Comparison of ENCODE assay signal across 23 cellular contexts in the genomic region with DNA sequence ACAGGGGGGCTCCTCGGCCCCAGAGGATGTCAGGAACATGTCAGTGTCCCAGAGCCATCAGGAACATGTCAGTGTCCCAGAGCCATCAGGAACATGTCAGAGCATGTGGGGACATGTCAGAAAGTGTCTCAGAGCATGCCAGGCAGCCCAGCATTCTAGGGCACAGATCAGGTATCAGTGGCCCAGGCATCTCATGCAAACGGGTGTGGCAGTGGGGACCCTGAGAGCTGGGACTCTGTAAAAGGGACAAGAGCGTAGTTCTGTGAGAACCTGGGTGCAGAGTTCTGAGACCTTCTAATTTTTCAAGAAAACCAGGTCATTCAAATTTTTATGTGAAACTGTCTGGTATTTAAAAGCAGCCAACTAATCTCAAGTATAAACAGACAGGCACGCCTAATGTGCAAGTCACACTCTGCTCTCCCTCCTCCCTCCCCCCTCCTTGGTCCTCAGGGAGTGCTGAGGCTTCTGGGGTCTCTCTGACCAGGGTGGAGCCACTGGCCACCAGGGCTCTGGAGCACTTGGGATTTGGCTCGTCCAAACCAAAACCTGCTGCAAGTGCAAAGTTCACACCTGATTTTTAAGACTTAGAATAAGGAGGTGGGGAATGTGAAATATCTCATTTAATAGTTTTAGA.
DNase-seq lines count a peak whose midpoint lies in the region; ATAC-seq, FAIRE-seq and TF ChIP-seq lines count a peak whose summit lies in the region.
"Had no signal": no experiment of that assay in that cellular context is flagged by ENCODE, and none has a peak within 500 bp of the region (broad histone marks: within the 10 kb centered on the region; RNA-seq: fewer than 3 reads in every experiment).

No MANE protein-coding gene starts in this region.

- TF ChIP-seq RAD21 in K562 (CRISPR knock-in tag; conservative IDR thresholded peaks at IDR 0.05 in 1 of 2, IDR thresholded peaks at IDR 0.05 in 1 of 2), result no peak

- no peak overlapping the region for H2AK5ac ChIP-seq in neuronal stem cell (ENCODE audit: low read depth, low read length)

- peak; percentile 4 for FAIRE-seq in GM19239 (lab: Jason Lieb, UNC)
- FAIRE-seq in K562 (lab: Jason Lieb, UNC), result no peak

- H2AFZ ChIP-seq in K562 (ENCODE audit: low read depth, low read length) (no peak overlapping the region), neuronal stem cell (ENCODE audit: low read length) (no peak overlapping the region)

- no peaks in the 10 kb centered on the region for H3K79me2 ChIP-seq in K562 (ENCODE audit: control insufficient read depth, insufficient read depth, low read length)

- BruUV-seq in K562 (replicated peaks; lab: Mats Ljungman, UMichigan), result no TSS peak

- peak overlapping the region; percentile 18 to 73 (median 44); a peak in 19 of 22 replicates for H3K4me2 ChIP-seq in BLaER1 treated with 17β-estradiol and CSF1 and Interleukin-3, amounts not matched to agents 10 nM and 100 nM
- peak overlapping the region; percentile 37 for H3K4me2 ChIP-seq in K562 (ENCODE audit: insufficient read depth, low read length)
- no peak overlapping the region for H3K4me2 ChIP-seq in neuronal stem cell (ENCODE audit: insufficient read depth, low read length, poor library complexity, severe bottlenecking)

- in situ Hi-C loops in K562 (cut with MboI), result no loop called here

- H3K36me3 ChIP-seq in BLaER1 treated with 17β-estradiol and CSF1 and Interleukin-3, amounts not matched to agents 10 nM and 100 nM, result peaks cover 12 to 99% (median 94%) of the 10 kb centered on the region in 11 experiments; a peak in 21 of 22 replicates
- no peaks in the 10 kb centered on the region for H3K36me3 ChIP-seq in K562 (ENCODE audit: control insufficient read depth, insufficient read depth, low read length)
- H3K36me3 ChIP-seq in neuronal stem cell (replicated peaks in 1 of 2; ENCODE audit: control insufficient read depth in 2 of 2, insufficient read depth in 2 of 2, low read length in 2 of 2), result no peaks in the 10 kb centered on the region
- H3K36me3 ChIP-seq: MG63, sigmoid colon had no signal

- H3K4ac ChIP-seq in neuronal stem cell (ENCODE audit: low read length), result no peak overlapping the region

- 35% methylated on average over 5 of the region's 5 CpGs for WGBS in K562 (ENCODE audit: insufficient coverage, low coverage, missing lambda C conversion rate)
- WGBS in neuronal stem cell (ENCODE audit: extremely low coverage in 2 of 2, insufficient read length in 2 of 2, insufficient replicate concordance in 1 of 2), 2 donors, result no CpG with 5 or more reads among the region's 5 CpGs

- H3K9ac ChIP-seq in BLaER1 treated with 17β-estradiol and CSF1 and Interleukin-3, amounts not matched to agents 10 nM and 100 nM, result peak overlapping the region in 1 of 11 experiments; percentile 28; a peak in 2 of 22 replicates
- H3K9ac ChIP-seq in K562 (ENCODE audit: insufficient read depth in 1 of 2, low read depth in 2 of 2, low read length in 2 of 2) (peak overlapping the region in 1 of 2 experiments; percentile 10; a peak in 1 of 4 replicates), neuronal stem cell (ENCODE audit: low read depth, low read length, poor library complexity) (no peak overlapping the region)

- intact Hi-C loops in K562 (cut with micrococcal nuclease), result loop anchor here (2.0 to 5.0 kb wide), 2 partner anchors 20 to 131 kb away; no protein-coding TSS in a partner anchor

- CTCF ChIA-PET in K562 (lab: Yijun Ruan, JAX; ENCODE audit: low intra/inter-chr PET ratio), result no interaction called here

- peaks cover 16 to 52% (median 31%) of the 10 kb centered on the region in 11 experiments for H3K9me3 ChIP-seq in BLaER1 treated with 17β-estradiol and CSF1 and Interleukin-3, amounts not matched to agents 10 nM and 100 nM (replicated peaks in 1 of 11)
- no peaks in the 10 kb centered on the region for H3K9me3 ChIP-seq in K562 (replicated peaks; ENCODE audit: control insufficient read depth, insufficient read depth, low read depth, low read length)
- peaks cover 0 to 3% of the 10 kb centered on the region in 2 donors for H3K9me3 ChIP-seq in neuronal stem cell (replicated peaks in 1 of 2; ENCODE audit: control insufficient read depth in 2 of 2, insufficient read depth in 1 of 2, low read depth in 1 of 2, low read length in 2 of 2)
- H3K9me3 ChIP-seq: Caco-2, sigmoid colon had no signal

- no peaks in the 10 kb centered on the region for H3K9me1 ChIP-seq in K562 (ENCODE audit: control insufficient read depth, insufficient read depth, low read length)

- no peaks in the 10 kb centered on the region for H3K79me1 ChIP-seq in neuronal stem cell (ENCODE audit: low read depth, low read length)

- TF ChIP-seq EP300 in K562 (IDR thresholded peaks at IDR 0.05; ENCODE audit: low read length), result no peak

- H3K27ac ChIP-seq in BLaER1 treated with 17β-estradiol and CSF1 and Interleukin-3, amounts not matched to agents 10 nM and 100 nM, result peak overlapping the region in 10 of 11 experiments; percentile 2 to 77 (median 66); a peak in 19 of 22 replicates
- H3K27ac ChIP-seq in K562 (ENCODE audit: extremely low read depth, low read depth, low read length) (no peak overlapping the region), neuronal stem cell (replicated peaks; ENCODE audit: low read length) (no peak overlapping the region)
- H3K27ac ChIP-seq: epithelial cell of prostate, sigmoid colon, VCaP had no signal

- no peak overlapping the region for H2BK120ac ChIP-seq in neuronal stem cell (ENCODE audit: low read depth, low read length)

- peak overlapping the region; percentile 67 for H3K23ac ChIP-seq in neuronal stem cell (ENCODE audit: low read depth, low read length, poor library complexity)

- no peak overlapping the region for H4K91ac ChIP-seq in neuronal stem cell (ENCODE audit: low read depth, low read length, poor library complexity)

- peaks cover 56 to 77% (median 59%) of the 10 kb centered on the region in 10 experiments for H3K4me1 ChIP-seq in BLaER1 treated with 17β-estradiol and CSF1 and Interleukin-3, amounts not matched to agents 10 nM and 100 nM
- H3K4me1 ChIP-seq in K562 (replicated peaks in 1 of 2; ENCODE audit: control insufficient read depth in 2 of 2, insufficient read depth in 2 of 2, low read length in 2 of 2) (peaks cover 12 to 32% of the 10 kb centered on the region in 2 experiments), neuronal stem cell (ENCODE audit: control insufficient read depth in 2 of 2, insufficient read depth in 1 of 2, low read depth in 1 of 2, low read length in 2 of 2) (peaks cover 0 to 2% of the 10 kb centered on the region in 2 donors)
- H3K4me1 ChIP-seq: Caco-2, sigmoid colon had no signal

- H2BK15ac ChIP-seq in neuronal stem cell (ENCODE audit: low read length), result peak overlapping the region; percentile 44

- no peaks in the 10 kb centered on the region for H3K27me3 ChIP-seq in BLaER1 treated with 17β-estradiol and CSF1 and Interleukin-3, amounts not matched to agents 10 nM and 100 nM
- H3K27me3 ChIP-seq in K562 (ENCODE audit: control insufficient read depth in 2 of 2, insufficient read depth in 2 of 2, low read length in 2 of 2), result no peaks in the 10 kb centered on the region
- no peaks in the 10 kb centered on the region for H3K27me3 ChIP-seq in neuronal stem cell (ENCODE audit: control insufficient read depth in 3 of 3, insufficient read depth in 3 of 3, low read depth in 1 of 3, low read length in 3 of 3)
- H3K27me3 ChIP-seq: MG63 had no signal

- no peak overlapping the region for H3K4me3 ChIP-seq in BLaER1 treated with 17β-estradiol and CSF1 and Interleukin-3, amounts not matched to agents 10 nM and 100 nM
- no peak overlapping the region for H3K4me3 ChIP-seq in K562
- no peak overlapping the region for H3K4me3 ChIP-seq in neuronal stem cell (ENCODE audit: low read length in 2 of 2)
- H3K4me3 ChIP-seq: MG63, sigmoid colon had no signal

- peaks cover 0 to 26% (median 0%) of the 10 kb centered on the region in 11 experiments; a peak in 5 of 22 replicates for H4K20me1 ChIP-seq in BLaER1 treated with 17β-estradiol and CSF1 and Interleukin-3, amounts not matched to agents 10 nM and 100 nM
- H4K20me1 ChIP-seq in K562 (replicated peaks; ENCODE audit: control insufficient read depth, insufficient read depth, low read length), result no peaks in the 10 kb centered on the region

- H2BK5ac ChIP-seq in neuronal stem cell (ENCODE audit: low read length), result peak overlapping the region; percentile 58

- H3K14ac ChIP-seq in neuronal stem cell (ENCODE audit: low read length), result peak overlapping the region; percentile 87

- DNase-seq in GM19239 (ENCODE audit: insufficient read length, low spot score) (no peak), K562 (ENCODE audit: extremely low read depth in 1 of 4, low spot score in 3 of 4) (no peak), neuronal stem cell (ENCODE audit: low spot score) (no peak), NCI-H146 treated with DMSO at 0.1 percent for 48 hours (lab: John Stamatoyannopoulos, UW; ENCODE audit: unreplicated experiment) (no peak), NCI-H1105 treated with DMSO at 0.1 percent for 48 hours (lab: John Stamatoyannopoulos, UW) (no peak)
- DNase-seq in stimulated activated CD4-positive, alpha-beta T cell treated with anti-CD3 and anti-CD28 coated beads, Interleukin-15, amount 100 ng/mL, for 24 hours, result no peak
- DNase-seq: activated naive CD4-positive, alpha-beta T cell treated with anti-CD3 and anti-CD28 coated beads, Interleukin-2, amount 50 U/mL, for 16 hours; activated T-cell treated with anti-CD3 and anti-CD28 coated beads, Interleukin-2, amount 50 U/mL, for 48 hours; Caco-2; caudate nucleus; DND-41; foreskin fibroblast; HFFc6; MG63; natural killer cell; NCI-H146; posterior cingulate gyrus; RPMI8226; sigmoid colon had no signal

- no peak for TF ChIP-seq CTCF in K562 (IDR thresholded peaks at IDR 0.05 in 2 of 3, conservative IDR thresholded peaks at IDR 0.05 in 1 of 3; ENCODE audit: insufficient read depth in 2 of 3, low read depth in 1 of 3, low read length in 3 of 3)

- H3K18ac ChIP-seq in neuronal stem cell (ENCODE audit: low read length), result peak overlapping the region; percentile 72

- ATAC-seq in K562, result peak; percentile 45; the same call in 2 of the 3 replicates
- no peak for ATAC-seq in GM21723 (IDR thresholded peaks at IDR 0.05; ENCODE audit: unreplicated experiment)
- ATAC-seq: natural killer cell had no signal

- POLR2A ChIA-PET in K562 (lab: Yijun Ruan, JAX), result no interaction called here

- no peak overlapping the region for H4K8ac ChIP-seq in neuronal stem cell (ENCODE audit: low read depth, low read length)

- no peak for TF ChIP-seq POLR2A in K562 (conservative IDR thresholded peaks at IDR 0.05)

- H2BK12ac ChIP-seq in neuronal stem cell (ENCODE audit: low read length), result no peak overlapping the region

TF ChIP-seq in K562, 482 proteins besides CTCF, POLR2A, EP300 and RAD21 (continues in another document):
- no peak for TF ChIP-seq NFE2L1 (tag; IDR thresholded peaks at IDR 0.05; ENCODE audit: borderline replicate concordance, low read depth)
- TF ChIP-seq HDGF (IDR thresholded peaks at IDR 0.05), result 0 out of 2 replicates have a peak, but pooled peaks have one; percentile 6

Comparison
In these comparisons a context has a peak if more than half of its experiments do, and no peak if none do; other contexts are left out.
1. H3K27ac ChIP-seq: peak in BLaER1 treated with 17β-estradiol and CSF1 and Interleukin-3, amounts not matched to agents 10 nM and 100 nM (10 of 11); none in K562 (single experiment) and neuronal stem cell (single experiment).